9 cellular contexts compared by ENCODE assay signal in genomic region chr10:110074298-110074697, GRCh38.
DNase-seq lines count a peak whose midpoint lies in the region; ATAC-seq, FAIRE-seq and TF ChIP-seq lines count a peak whose summit lies in the region.
"Had no signal": no experiment of that assay in that cellular context is flagged by ENCODE, and none has a peak within 500 bp of the region (broad histone marks: within the 10 kb centered on the region; RNA-seq: fewer than 3 reads in every experiment).

No MANE protein-coding gene starts in this region.

- peak overlapping the region; percentile 49 for H3K27ac ChIP-seq in SJCRH30
- H3K27ac ChIP-seq in fibroblast of lung (ENCODE audit: insufficient read depth, low read length), result peak overlapping the region; percentile 23
- peak overlapping the region in 12 of 21 experiments; percentile 0 to 76 (median 27) for H3K27ac ChIP-seq in skin epidermis
- H3K27ac ChIP-seq in kidney (ENCODE audit: low read depth in 2 of 2, low read length in 2 of 2), result no peak overlapping the region
- H3K27ac ChIP-seq: 22Rv1 had no signal

- H3K9ac ChIP-seq in fibroblast of lung (ENCODE audit: insufficient read depth, low read length) (no peak overlapping the region), kidney (ENCODE audit: low read length in 2 of 2) (no peak overlapping the region)

- ATAC-seq in GM21390 (IDR thresholded peaks at IDR 0.05; ENCODE audit: unreplicated experiment) (no peak), HG03571 (IDR thresholded peaks at IDR 0.05; ENCODE audit: unreplicated experiment) (no peak)

- H2AFZ ChIP-seq in fibroblast of lung (ENCODE audit: low read length), result no peak overlapping the region

- DNase-seq in SIG-M5 treated with dmso at 0.1 percent for 504 hours (lab: John Stamatoyannopoulos, UW; ENCODE audit: unreplicated experiment) (peak; percentile 8), SIG-M5 (lab: John Stamatoyannopoulos, UW) (no peak), SJCRH30 (peak; percentile 17 to 38), fibroblast of lung (ENCODE audit: low read depth in 2 of 2) (peak in 1 of 2 donors; percentile 20), kidney (no peak)

- intact Hi-C loops in kidney (cut with DNase I), result no loop called here

- peak overlapping the region; percentile 36 for H3K4me2 ChIP-seq in fibroblast of lung (ENCODE audit: extremely low read depth, insufficient read depth, low read length)

- H4K20me1 ChIP-seq in fibroblast of lung (ENCODE audit: control insufficient read depth, extremely low read depth, insufficient read depth, low read length), result no peaks in the 10 kb centered on the region

- H3K36me3 ChIP-seq in SJCRH30 (no peaks in the 10 kb centered on the region), fibroblast of lung (ENCODE audit: control insufficient read depth, insufficient read depth, low read length) (no peaks in the 10 kb centered on the region), kidney (ENCODE audit: control insufficient read depth in 1 of 2, insufficient read depth in 2 of 2, low read length in 2 of 2) (no peaks in the 10 kb centered on the region)

- no peaks in the 10 kb centered on the region for H3K9me3 ChIP-seq in SJCRH30 (replicated peaks)
- H3K9me3 ChIP-seq in fibroblast of lung (ENCODE audit: control insufficient read depth, insufficient read depth, low read depth, low read length), result no peaks in the 10 kb centered on the region
- H3K9me3 ChIP-seq in kidney (ENCODE audit: control insufficient read depth in 1 of 2, low read length in 2 of 2), result no peaks in the 10 kb centered on the region

- H3K4me3 ChIP-seq in SJCRH30, result no peak overlapping the region
- H3K4me3 ChIP-seq in fibroblast of lung (replicated peaks in 1 of 4; ENCODE audit: control extremely low read depth in 1 of 4, insufficient read depth in 1 of 4, low read depth in 3 of 4, low read length in 4 of 4), result no peak overlapping the region
- H3K4me3 ChIP-seq in skin epidermis, result no peak overlapping the region
- no peak overlapping the region for H3K4me3 ChIP-seq in kidney (ENCODE audit: low read length in 2 of 2)

- no peak for FAIRE-seq in kidney (lab: Jason Lieb, UNC)

- H3K27me3 ChIP-seq in SJCRH30 (no peaks in the 10 kb centered on the region), fibroblast of lung (ENCODE audit: control insufficient read depth, insufficient read depth, low read length) (no peaks in the 10 kb centered on the region)

- TF ChIP-seq CTCF in fibroblast of lung (conservative IDR thresholded peaks at IDR 0.05 in 1 of 2, IDR thresholded peaks at IDR 0.05 in 1 of 2; ENCODE audit: low read depth in 1 of 2, low read length in 2 of 2) (no peak), kidney (IDR thresholded peaks at IDR 0.05; ENCODE audit: borderline replicate concordance, extremely low read depth, insufficient read depth) (no peak)

- H3K79me2 ChIP-seq in fibroblast of lung (ENCODE audit: control insufficient read depth, insufficient read depth, low read length), result peaks cover 24% of the 10 kb centered on the region

- peaks cover 57% of the 10 kb centered on the region for H3K4me1 ChIP-seq in SJCRH30
- peaks cover 23% of the 10 kb centered on the region for H3K4me1 ChIP-seq in fibroblast of lung (ENCODE audit: control insufficient read depth, extremely low read depth, insufficient read depth, low read length)
- H3K4me1 ChIP-seq in kidney (ENCODE audit: control insufficient read depth in 1 of 2, insufficient read depth in 1 of 2, low read depth in 1 of 2, low read length in 2 of 2), result peaks cover 19 to 49% of the 10 kb centered on the region in 2 donors

Comparison
In these comparisons a context has a peak if more than half of its experiments do, and no peak if none do; other contexts are left out.
1. DNase-seq: peak in SIG-M5 treated with dmso at 0.1 percent for 504 hours (single experiment) and SJCRH30 (2 of 2); none in SIG-M5 (single experiment) and kidney (single experiment).
2. H3K27ac ChIP-seq: peak in SJCRH30 (single experiment), fibroblast of lung (single experiment) and skin epidermis (12 of 21); none in kidney (0 of 2).